In genomic region chrX:154376768-154377167, GRCh38 we compare ENCODE assay signal across 17 cellular contexts. TPM values are rescaled to one million over a fixed set of nuclear protein-coding genes. Genes with fewer than 3 reads are reported as not detected.
DNase-seq lines count a peak whose midpoint lies in the region; ATAC-seq and TF ChIP-seq lines count a peak whose summit lies in the region.
"Had no signal": no experiment of that assay in that cellular context is flagged by ENCODE, and none has a peak within 500 bp of the region (broad histone marks: within the 10 kb centered on the region; RNA-seq: fewer than 3 reads in every experiment).

No MANE protein-coding gene starts in this region.

- H3K9me3 ChIP-seq in gastrocnemius medialis = no peaks in the 10 kb centered on the region

- POLR2A ChIA-PET in activated CD8-positive, alpha-beta T cell treated with anti-CD3 and anti-CD28 coated beads for 36 hours (lab: Charles Lee) = interaction anchor here (3.9 kb wide), 1 partner anchor 22 kb away, joined by 30 read pairs; the partner anchor contains the start of gene RPL10

- H3K4me3 Mint-ChIP-seq in activated naive CD8-positive, alpha-beta T cell = no peak overlapping the region
- no peak overlapping the region for H3K4me3 Mint-ChIP-seq in activated naive CD8-positive, alpha-beta T cell treated with anti-CD3 and anti-CD28 coated beads for 36 hours
- H3K4me3 Mint-ChIP-seq in activated CD8-positive, alpha-beta T cell treated with anti-CD3 and anti-CD28 coated beads for 36 hours = peak overlapping the region; percentile 72
- H3K4me3 Mint-ChIP-seq in immature natural killer cell (peak overlapping the region in 3 of 5 donors; percentile 7 to 51 (median 36)), type B pancreatic cell (no peak overlapping the region)

- intact Hi-C loops in activated CD8-positive, alpha-beta T cell treated with anti-CD3 and anti-CD28 coated beads for 36 hours (cut with micrococcal nuclease) = no loop called here
- intact Hi-C loops in gastrocnemius medialis (cut with DNase I; ENCODE audit: low total_unique reads) = loop anchor here (5.0 to 10.0 kb wide), 4 partner anchors 168 to 582 kb away; partner anchors contain the start of genes G6PD, HCFC1, IDH3G and IKBKG

- H3K27ac ChIP-seq in gastrocnemius medialis = peak overlapping the region in 1 of 4 donors; percentile 6

- H3K4me3 ChIP-seq in gastrocnemius medialis = no peak overlapping the region

- H3K27me3 ChIP-seq in gastrocnemius medialis = no peaks in the 10 kb centered on the region

- no peaks in the 10 kb centered on the region for H3K27me3 Mint-ChIP-seq in activated naive CD8-positive, alpha-beta T cell
- no peaks in the 10 kb centered on the region for H3K27me3 Mint-ChIP-seq in activated naive CD8-positive, alpha-beta T cell treated with anti-CD3 and anti-CD28 coated beads for 36 hours
- H3K27me3 Mint-ChIP-seq in activated CD8-positive, alpha-beta T cell treated with anti-CD3 and anti-CD28 coated beads for 36 hours = no peaks in the 10 kb centered on the region
- H3K27me3 Mint-ChIP-seq in immature natural killer cell (ENCODE audit: low read depth in 3 of 3) (peaks cover 13 to 23% (median 22%) of the 10 kb centered on the region in 3 donors), type B pancreatic cell (no peaks in the 10 kb centered on the region)

- CTCF ChIA-PET in activated CD8-positive, alpha-beta T cell treated with anti-CD3 and anti-CD28 coated beads for 36 hours (lab: Charles Lee) = interaction anchor here (1.0 kb wide), 1 partner anchor 430 kb away, joined by 3 read pairs; no protein-coding TSS in a partner anchor

- H3K4me1 ChIP-seq in gastrocnemius medialis = peaks cover 8 to 18% of the 10 kb centered on the region in 2 donors

- H3K4me1 Mint-ChIP-seq in activated naive CD8-positive, alpha-beta T cell (ENCODE audit: low read depth) = peaks cover 21% of the 10 kb centered on the region
- H3K4me1 Mint-ChIP-seq in activated naive CD8-positive, alpha-beta T cell treated with anti-CD3 and anti-CD28 coated beads for 36 hours = peaks cover 18% of the 10 kb centered on the region
- peaks cover 27% of the 10 kb centered on the region for H3K4me1 Mint-ChIP-seq in activated CD8-positive, alpha-beta T cell treated with anti-CD3 and anti-CD28 coated beads for 36 hours (ENCODE audit: low read depth)
- H3K4me1 Mint-ChIP-seq in immature natural killer cell (peaks cover 38 to 42% of the 10 kb centered on the region in 2 donors), type B pancreatic cell (ENCODE audit: unreplicated experiment) (peaks cover 4% of the 10 kb centered on the region)

- H3K27ac Mint-ChIP-seq in activated naive CD8-positive, alpha-beta T cell = peak overlapping the region; percentile 54
- H3K27ac Mint-ChIP-seq in activated naive CD8-positive, alpha-beta T cell treated with anti-CD3 and anti-CD28 coated beads for 36 hours = no peak overlapping the region
- peak overlapping the region; percentile 91 for H3K27ac Mint-ChIP-seq in activated CD8-positive, alpha-beta T cell treated with anti-CD3 and anti-CD28 coated beads for 36 hours
- H3K27ac Mint-ChIP-seq in immature natural killer cell (peak overlapping the region; percentile 75 to 91 (median 86)), type B pancreatic cell (peak overlapping the region; percentile 23)

- H3K9me3 Mint-ChIP-seq in activated naive CD8-positive, alpha-beta T cell (ENCODE audit: low read depth) = no peaks in the 10 kb centered on the region
- H3K9me3 Mint-ChIP-seq in activated naive CD8-positive, alpha-beta T cell treated with anti-CD3 and anti-CD28 coated beads for 36 hours = no peaks in the 10 kb centered on the region
- H3K9me3 Mint-ChIP-seq in activated CD8-positive, alpha-beta T cell treated with anti-CD3 and anti-CD28 coated beads for 36 hours = no peaks in the 10 kb centered on the region
- peaks cover 0 to 2% (median 0%) of the 10 kb centered on the region in 6 donors for H3K9me3 Mint-ChIP-seq in immature natural killer cell
- no peaks in the 10 kb centered on the region for H3K9me3 Mint-ChIP-seq in type B pancreatic cell

- DNase-seq in activated naive CD8-positive, alpha-beta T cell treated with anti-CD3 and anti-CD28 coated beads for 36 hours = no peak
- no peak for DNase-seq in activated CD8-positive, alpha-beta T cell treated with anti-CD3 and anti-CD28 coated beads for 36 hours
- DNase-seq in immature natural killer cell = no peak
- DNase-seq in type B pancreatic cell (ENCODE audit: extremely low spot score, unreplicated experiment) = no peak
- DNase-seq in GM19240 (ENCODE audit: insufficient read length, low spot score) = no peak
- no peak for DNase-seq in midbrain (lab: John Stamatoyannopoulos, UW)
- no peak for DNase-seq in gastrocnemius medialis
- DNase-seq: activated CD4-positive, alpha-beta T cell treated with anti-CD3 and anti-CD28 coated beads for 4 hours; activated gamma-delta T cell; DMS53; erythroblast; left ventricle myocardium superior; NCI-H1105; NCI-H226; OCI-M1; SW 1271 had no signal

- no peaks in the 10 kb centered on the region for H3K36me3 Mint-ChIP-seq in activated naive CD8-positive, alpha-beta T cell
- peaks cover 13% of the 10 kb centered on the region for H3K36me3 Mint-ChIP-seq in activated naive CD8-positive, alpha-beta T cell treated with anti-CD3 and anti-CD28 coated beads for 36 hours
- H3K36me3 Mint-ChIP-seq in activated CD8-positive, alpha-beta T cell treated with anti-CD3 and anti-CD28 coated beads for 36 hours (ENCODE audit: low read depth) = peaks cover 13% of the 10 kb centered on the region
- peaks cover 0 to 3% (median 3%) of the 10 kb centered on the region in 3 donors for H3K36me3 Mint-ChIP-seq in immature natural killer cell
- H3K36me3 Mint-ChIP-seq in type B pancreatic cell = no peaks in the 10 kb centered on the region

- no peak for TF ChIP-seq CTCF in activated CD8-positive, alpha-beta T cell treated with anti-CD3 and anti-CD28 coated beads for 36 hours (IDR thresholded peaks at IDR 0.05)
- TF ChIP-seq CTCF in type B pancreatic cell (conservative IDR thresholded peaks at IDR 0.05) (no peak), gastrocnemius medialis (IDR thresholded peaks at IDR 0.05 in 4 of 5, conservative IDR thresholded peaks at IDR 0.05 in 1 of 5) (no peak)

- in situ Hi-C loops in gastrocnemius medialis (cut with MboI; ENCODE audit: low sequenced_read_pairs in 4 of 4) = no loop called here

- ATAC-seq in activated CD8-positive, alpha-beta T cell treated with anti-CD3 and anti-CD28 coated beads for 36 hours = no peak
- no peak for ATAC-seq in gastrocnemius medialis
- ATAC-seq: left ventricle myocardium superior had no signal

- no peak for TF ChIP-seq POLR2A in gastrocnemius medialis (IDR thresholded peaks at IDR 0.05)

- no peaks in the 10 kb centered on the region for H3K36me3 ChIP-seq in gastrocnemius medialis

RNA-seq across cellular contexts. Expression of gene EMD, which starts 2.3 kb away (rescaled TPM):
- 100 to 1,000 TPM; 110 to 112 TPM for total RNA-seq in activated naive CD8-positive, alpha-beta T cell treated with anti-CD3 and anti-CD28 coated beads for 36 hours
- 10 to 100 TPM; 92.4 to 96.6 TPM for total RNA-seq in activated CD8-positive, alpha-beta T cell treated with anti-CD3 and anti-CD28 coated beads for 36 hours
- polyA plus RNA-seq in immature natural killer cell = 10 to 100 TPM; 27.2 to 31.2 (median 28.9) TPM
- 56.7 and 62.7 TPM in 2 replicates for total RNA-seq in type B pancreatic cell (ENCODE audit: low replicate concordance)
- 10 to 100 TPM; 36.2 to 61.5 (median 53.2) TPM for total RNA-seq in gastrocnemius medialis

RNA-seq across cellular contexts. Expression of gene FLNA, which starts 2.3 kb away (rescaled TPM):
- total RNA-seq in activated naive CD8-positive, alpha-beta T cell treated with anti-CD3 and anti-CD28 coated beads for 36 hours = 100 to 1,000 TPM; 694 to 696 TPM
- 1,000 to 10,000 TPM; 1,057 to 1,091 TPM for total RNA-seq in activated CD8-positive, alpha-beta T cell treated with anti-CD3 and anti-CD28 coated beads for 36 hours
- polyA plus RNA-seq in immature natural killer cell = 1,000 to 10,000 TPM in 1 of 3 donors, 100 to 1,000 TPM in 2; 135 to 1,231 (median 241) TPM
- total RNA-seq in type B pancreatic cell (ENCODE audit: low replicate concordance) (806 and 851 TPM in 2 replicates), gastrocnemius medialis (100 to 1,000 TPM in 1 of 4 donors, 10 to 100 TPM in 3; 23.9 to 128 (median 88.9) TPM)

RNA-seq across cellular contexts. Expression of gene RPL10, which starts 21.4 kb away (rescaled TPM):
- 1,000 to 10,000 TPM; 2,967 to 3,168 TPM for total RNA-seq in activated naive CD8-positive, alpha-beta T cell treated with anti-CD3 and anti-CD28 coated beads for 36 hours
- total RNA-seq in activated CD8-positive, alpha-beta T cell treated with anti-CD3 and anti-CD28 coated beads for 36 hours = 1,000 to 10,000 TPM; 3,574 to 3,675 TPM
- 1,000 to 10,000 TPM; 2,085 to 3,021 (median 2,819) TPM for polyA plus RNA-seq in immature natural killer cell
- 2,880 and 3,042 TPM in 2 replicates for total RNA-seq in type B pancreatic cell (ENCODE audit: low replicate concordance)
- 1,000 to 10,000 TPM; 3,899 to 6,066 (median 5,720) TPM for total RNA-seq in gastrocnemius medialis

RNA-seq across cellular contexts. Expression of gene DNASE1L1, which starts 32.3 kb away (rescaled TPM):
- 10 to 100 TPM; 12.4 to 12.7 TPM for total RNA-seq in activated naive CD8-positive, alpha-beta T cell treated with anti-CD3 and anti-CD28 coated beads for 36 hours
- total RNA-seq in activated CD8-positive, alpha-beta T cell treated with anti-CD3 and anti-CD28 coated beads for 36 hours = 10 to 100 TPM in 1 of 2 experiments, 1 to 10 TPM in 1; 9.4 to 10.3 TPM
- 10 to 100 TPM; 14.1 to 21.1 (median 17.8) TPM for polyA plus RNA-seq in immature natural killer cell
- total RNA-seq in type B pancreatic cell (ENCODE audit: low replicate concordance) = 13.3 and 14.4 TPM in 2 replicates
- total RNA-seq in gastrocnemius medialis = 100 to 1,000 TPM in 3 of 4 donors, 10 to 100 TPM in 1; 88.4 to 148 (median 116) TPM

RNA-seq across cellular contexts. Expression of gene TAFAZZIN, which starts 34.6 kb away (rescaled TPM):
- total RNA-seq in activated naive CD8-positive, alpha-beta T cell treated with anti-CD3 and anti-CD28 coated beads for 36 hours = 10 to 100 TPM; 35.1 to 35.8 TPM
- total RNA-seq in activated CD8-positive, alpha-beta T cell treated with anti-CD3 and anti-CD28 coated beads for 36 hours = 10 to 100 TPM; 49.8 to 53.4 TPM
- polyA plus RNA-seq in immature natural killer cell = 10 to 100 TPM; 24.9 to 39.2 (median 32.4) TPM
- total RNA-seq in type B pancreatic cell (ENCODE audit: low replicate concordance) = 30.5 and 46.1 TPM in 2 replicates
- total RNA-seq in gastrocnemius medialis = 10 to 100 TPM; 17.6 to 28.3 (median 20.1) TPM

Comparison
In these comparisons a context has a peak if more than half of its experiments do, and no peak if none do; other contexts are left out.
1. H3K4me3 Mint-ChIP-seq: peak in activated CD8-positive, alpha-beta T cell treated with anti-CD3 and anti-CD28 coated beads for 36 hours (single experiment) and immature natural killer cell (3 of 5); none in activated naive CD8-positive, alpha-beta T cell (single experiment), activated naive CD8-positive, alpha-beta T cell treated with anti-CD3 and anti-CD28 coated beads for 36 hours (single experiment) and type B pancreatic cell (single experiment).